ENCODE assay signal across 10 cellular contexts in genomic region chr7:143085603-143086002, GRCh38. TPM values are rescaled to one million over a fixed set of nuclear protein-coding genes. Genes with fewer than 3 reads are reported as not detected.
DNase-seq lines count a peak whose midpoint lies in the region; ATAC-seq and TF ChIP-seq lines count a peak whose summit lies in the region.
"Not testable (repeated sequence)": the region's sequence is repeated elsewhere in the genome, so short reads cannot be mapped to it uniquely, and the experiment has no call there.
"Had no signal": no experiment of that assay in that cellular context is flagged by ENCODE, and none has a peak within 500 bp of the region (broad histone marks: within the 10 kb centered on the region; RNA-seq: fewer than 3 reads in every experiment).

No MANE protein-coding gene starts in this region.

- H3K79me2 ChIP-seq in DOHH2 (ENCODE audit: control insufficient read depth, low read length); OCI-LY3 (ENCODE audit: low read length); SU-DHL-6 (ENCODE audit: insufficient read depth, low read length): not testable (repeated sequence)

- peak in 1 of 2 donors; percentile 15 for DNase-seq in memory B cell (ENCODE audit: low spot score in 2 of 2)

- H4K20me1 ChIP-seq in BLaER1; DOHH2 (ENCODE audit: control insufficient read depth, insufficient read depth, low read depth, low read length); OCI-LY3 (ENCODE audit: insufficient read depth, low read length); SU-DHL-6 (ENCODE audit: low read depth, low read length): not testable (repeated sequence)

- not testable (repeated sequence) for H2AFZ ChIP-seq in OCI-LY3 (ENCODE audit: low read depth, low read length); SU-DHL-6 (ENCODE audit: low read depth, low read length, severe bottlenecking)

- H3K27ac ChIP-seq in BLaER1: not testable (repeated sequence)
- H3K27ac ChIP-seq in DOHH2 (ENCODE audit: low read depth, low read length) (peak overlapping the region; percentile 93), OCI-LY3 (ENCODE audit: low read length) (peak overlapping the region; percentile 62), SU-DHL-6 (ENCODE audit: low read depth, low read length) (peak overlapping the region; percentile 81)

- H3K27me3 ChIP-seq in BLaER1; DOHH2 (ENCODE audit: control insufficient read depth, low read length); OCI-LY3 (ENCODE audit: low read depth, low read length); SU-DHL-6 (ENCODE audit: low read length): not testable (repeated sequence)

- H3K4me1 Mint-ChIP-seq in IgD-negative memory B cell (peaks cover 21 to 32% (median 32%) of the 10 kb centered on the region in 3 donors), memory B cell (peaks cover 27% of the 10 kb centered on the region)
- peaks cover 53% of the 10 kb centered on the region for H3K4me1 Mint-ChIP-seq in stimulated activated memory B cell treated with anti-CD40 and anti-IgM and Interleukin-4, amounts not matched to agents 10 μg/mL and 1 μg/mL and 100 μg/mL, for 72 hours

- H3K4me2 ChIP-seq in BLaER1: peak overlapping the region; percentile 55
- H3K4me2 ChIP-seq in DOHH2 (ENCODE audit: low read length): peak overlapping the region; percentile 64
- H3K4me2 ChIP-seq in OCI-LY3 (ENCODE audit: low read length): peak overlapping the region; percentile 42
- H3K4me2 ChIP-seq in SU-DHL-6 (ENCODE audit: low read depth, low read length, poor library complexity, severe bottlenecking): peak overlapping the region; percentile 35

- peaks cover 38% of the 10 kb centered on the region for H3K9me3 ChIP-seq in BLaER1
- peaks cover 57% of the 10 kb centered on the region for H3K9me3 ChIP-seq in DOHH2 (ENCODE audit: control insufficient read depth, insufficient read depth, low read length)
- H3K9me3 ChIP-seq in OCI-LY3 (ENCODE audit: insufficient read depth, low read length); SU-DHL-6 (ENCODE audit: insufficient read depth, low read length): not testable (repeated sequence)

- H3K9me3 Mint-ChIP-seq in IgD-negative memory B cell (peaks cover 10 to 29% (median 19%) of the 10 kb centered on the region in 3 donors), memory B cell (peaks cover 20% of the 10 kb centered on the region)
- peaks cover 42% of the 10 kb centered on the region for H3K9me3 Mint-ChIP-seq in stimulated activated memory B cell treated with anti-CD40 and anti-IgM and Interleukin-4, amounts not matched to agents 10 μg/mL and 1 μg/mL and 100 μg/mL, for 72 hours

- H3K4me1 ChIP-seq in BLaER1: peaks cover 51% of the 10 kb centered on the region
- peaks cover 42% of the 10 kb centered on the region for H3K4me1 ChIP-seq in DOHH2 (ENCODE audit: control insufficient read depth, low read length)
- H3K4me1 ChIP-seq in OCI-LY3 (ENCODE audit: low read length): peaks cover 23% of the 10 kb centered on the region

- peak overlapping the region; percentile 28 to 86 (median 68) for H3K4me3 Mint-ChIP-seq in IgD-negative memory B cell
- H3K4me3 Mint-ChIP-seq in memory B cell: peak overlapping the region; percentile 54
- peak overlapping the region; percentile 1 for H3K4me3 Mint-ChIP-seq in stimulated activated memory B cell treated with anti-CD40 and anti-IgM and Interleukin-4, amounts not matched to agents 10 μg/mL and 1 μg/mL and 100 μg/mL, for 72 hours

- H3K4me3 ChIP-seq in BLaER1; SU-DHL-6 (ENCODE audit: insufficient read depth, low read length, poor library complexity, severe bottlenecking): not testable (repeated sequence)
- H3K4me3 ChIP-seq in DOHH2 (ENCODE audit: low read length) (peak overlapping the region; percentile 55), OCI-LY3 (ENCODE audit: low read length) (peak overlapping the region; percentile 16; the same call in 1 of the 2 replicates)

- H3K27ac Mint-ChIP-seq in IgD-negative memory B cell: peak overlapping the region; percentile 60 to 82 (median 78)
- peak overlapping the region; percentile 49 for H3K27ac Mint-ChIP-seq in memory B cell
- H3K27ac Mint-ChIP-seq in stimulated activated memory B cell treated with anti-CD40 and anti-IgM and Interleukin-4, amounts not matched to agents 10 μg/mL and 1 μg/mL and 100 μg/mL, for 72 hours: not testable (repeated sequence)

- H3K9me2 ChIP-seq in DOHH2 (replicated peaks; ENCODE audit: control insufficient read depth, low read length); SU-DHL-6 (replicated peaks; ENCODE audit: insufficient read depth, low read length): not testable (repeated sequence)

- not testable (repeated sequence) for H3K27me3 Mint-ChIP-seq in IgD-negative memory B cell; memory B cell; stimulated activated memory B cell treated with anti-CD40 and anti-IgM and Interleukin-4, amounts not matched to agents 10 μg/mL and 1 μg/mL and 100 μg/mL, for 72 hours

- H3F3A ChIP-seq in DOHH2 (ENCODE audit: control insufficient read depth, insufficient read depth) (peaks cover 25% of the 10 kb centered on the region), SU-DHL-6 (ENCODE audit: insufficient read depth) (peaks cover 11% of the 10 kb centered on the region)

- peak; percentile 39 for ATAC-seq in memory B cell (ENCODE audit: low read depth)
- peak; percentile 8 for ATAC-seq in stimulated activated memory B cell treated with anti-CD40 and anti-IgM and Interleukin-4, amounts not matched to agents 10 μg/mL and 1 μg/mL and 100 μg/mL, for 72 hours

- TF ChIP-seq CTCF in DOHH2 (IDR thresholded peaks at IDR 0.05; ENCODE audit: low read depth, low read length, poor library complexity, severe bottlenecking); OCI-LY3 (IDR thresholded peaks at IDR 0.05; ENCODE audit: low read depth, low read length); SU-DHL-6 (IDR thresholded peaks at IDR 0.05; ENCODE audit: insufficient read depth, low read length, poor library complexity, severe bottlenecking): not testable (repeated sequence)

- not testable (repeated sequence) for H3K9ac ChIP-seq in BLaER1; OCI-LY3 (ENCODE audit: low read length); SU-DHL-6 (ENCODE audit: low read length)

- H3K36me3 ChIP-seq in BLaER1; OCI-LY3 (replicated peaks; ENCODE audit: low read depth, low read length); SU-DHL-6 (ENCODE audit: low read length): not testable (repeated sequence)
- peaks cover 36% of the 10 kb centered on the region for H3K36me3 ChIP-seq in DOHH2 (ENCODE audit: control insufficient read depth, low read length)

- H3K36me3 Mint-ChIP-seq in IgD-negative memory B cell, memory B cell: not testable (repeated sequence)
- H3K36me3 Mint-ChIP-seq in stimulated activated memory B cell treated with anti-CD40 and anti-IgM and Interleukin-4, amounts not matched to agents 10 μg/mL and 1 μg/mL and 100 μg/mL, for 72 hours: peaks cover 44% of the 10 kb centered on the region

RNA-seq across cellular contexts. Expression of gene OR6V1, which starts 33.5 kb away (rescaled TPM):
- not detected for polyA plus RNA-seq in IgD-negative memory B cell
- polyA plus RNA-seq: AG04450, BJ, GM12878 had no signal

RNA-seq across cellular contexts. Expression of gene PIP, which starts 46.3 kb away (rescaled TPM):
- not detected for polyA plus RNA-seq in IgD-negative memory B cell
- polyA plus RNA-seq: AG04450, BJ, GM12878 had no signal

RNA-seq across cellular contexts. Expression of gene OR9A2, which starts 58.7 kb away (rescaled TPM):
- not detected for polyA plus RNA-seq in IgD-negative memory B cell
- polyA plus RNA-seq: AG04450, BJ, GM12878 had no signal

Comparison
In these comparisons a context has a peak if more than half of its experiments do, and no peak if none do; other contexts are left out.
1. H3K4me3 Mint-ChIP-seq: peak in every context shown above with its lines; median percentile 68 in IgD-negative memory B cell; 54 in memory B cell; 1 in stimulated activated memory B cell treated with anti-CD40 and anti-IgM and Interleukin-4, amounts not matched to agents 10 μg/mL and 1 μg/mL and 100 μg/mL, for 72 hours.